Comparison of ENCODE assay signal across 8 cellular contexts in genomic region chr2:216108310-216108966, GRCh38. TPM values are rescaled to one million over a fixed set of nuclear protein-coding genes. Genes with fewer than 3 reads are reported as not detected.
DNase-seq lines count a peak whose midpoint lies in the region; ATAC-seq, FAIRE-seq and TF ChIP-seq lines count a peak whose summit lies in the region.

No MANE protein-coding gene starts in this region.

- peak overlapping the region; percentile 92 for H4K5ac ChIP-seq in mesendoderm (ENCODE audit: low read length)

- peak overlapping the region; percentile 31 for H2AFZ ChIP-seq in GM12878 (ENCODE audit: control insufficient read depth, low read depth, low read length)

- H3K23ac ChIP-seq in mesendoderm (ENCODE audit: low read length): no peak overlapping the region

- H2BK120ac ChIP-seq in mesendoderm (ENCODE audit: low read depth, low read length): no peak overlapping the region

- H2BK15ac ChIP-seq in mesendoderm (replicated peaks; ENCODE audit: low read depth): no peak overlapping the region

- no peak for TF ChIP-seq POLR2A in A549 (IDR thresholded peaks at IDR 0.05; ENCODE audit: low read length)
- no peak for TF ChIP-seq POLR2A in GM12878 (IDR thresholded peaks at IDR 0.05; ENCODE audit: low read depth, low read length)

- no peak overlapping the region for H2BK5ac ChIP-seq in mesendoderm (ENCODE audit: low read length)

- no peak for ATAC-seq in A549
- ATAC-seq in GM12878: no peak
- ATAC-seq in HG03571 (IDR thresholded peaks at IDR 0.05; ENCODE audit: unreplicated experiment): no peak
- no peak for ATAC-seq in HG02610 (IDR thresholded peaks at IDR 0.05; ENCODE audit: unreplicated experiment)

- H3K4me1 ChIP-seq in A549 (peaks cover 18% of the 10 kb centered on the region; the same call in 2 of the 3 replicates), GM12878 (ENCODE audit: control insufficient read depth, insufficient read depth, low read length) (peaks cover 22% of the 10 kb centered on the region), mesendoderm (ENCODE audit: control insufficient read depth, low read depth, low read length) (peaks cover 5% of the 10 kb centered on the region)

- POLR2A ChIA-PET in A549 (lab: Yijun Ruan, JAX): interaction anchor here (1.2 to 1.8 kb wide), 2 partner anchors 27 to 390 kb away, joined by 5 to 10 read pairs; partner anchors contain the start of genes PECR, RPL37A and TMEM169
- POLR2A ChIA-PET in GM12878 (lab: Charles Lee): interaction anchor here (0.6 to 4.5 kb wide), 7 partner anchors 10 to 143 kb away, joined by 3 to 42 read pairs (median 4); partner anchors contain the start of genes PECR and TMEM169

- RAD21 ChIA-PET in GM12878 (lab: Charles Lee; ENCODE audit: unreplicated experiment): interaction anchor here (1.0 to 6.6 kb wide), 11 partner anchors 9 to 557 kb away, joined by 3 to 42 read pairs (median 5); partner anchors contain the start of genes PECR and TMEM169

- SMC1A ChIA-PET in GM12878 (lab: Charles Lee; ENCODE audit: uncharacterized antibody, unreplicated experiment): interaction anchor here (1.0 to 7.6 kb wide), 17 partner anchors 11 to 396 kb away, joined by 3 to 59 read pairs (median 4); partner anchors contain the start of genes PECR and TMEM169

- intact Hi-C loops in GM12878 (cut with micrococcal nuclease; ENCODE audit: unreplicated experiment): no loop called here

- CTCF ChIA-PET in A549 (lab: Yijun Ruan, JAX) (interaction anchor here (1.1 to 1.6 kb wide), 4 partner anchors 19 to 74 kb away, joined by 3 to 4 read pairs (median 4); no protein-coding TSS in a partner anchor), GM12878 (lab: Yijun Ruan, JAX) (interaction anchor here (0.6 to 8.6 kb wide), 18 partner anchors 11 to 1970 kb away, joined by 3 to 105 read pairs (median 5); partner anchors contain the start of genes PECR and TMEM169)

- H3K9me3 ChIP-seq in A549: no peaks in the 10 kb centered on the region
- H3K9me3 ChIP-seq in GM12878 (replicated peaks; ENCODE audit: control insufficient read depth, insufficient read depth, low read length): no peaks in the 10 kb centered on the region

- peak overlapping the region; percentile 77 for H3K4me2 ChIP-seq in A549
- H3K4me2 ChIP-seq in GM12878 (ENCODE audit: control insufficient read depth, insufficient read depth): peak overlapping the region; percentile 80
- peak overlapping the region; percentile 34 for H3K4me2 ChIP-seq in mesendoderm (ENCODE audit: low read length)

- H3K79me2 ChIP-seq in GM12878 (ENCODE audit: control insufficient read depth, insufficient read depth, low read length): peaks cover 42% of the 10 kb centered on the region
- peaks cover 30% of the 10 kb centered on the region for H3K79me2 ChIP-seq in mesendoderm (ENCODE audit: control insufficient read depth, insufficient read depth, low read length)

- H3K27me3 ChIP-seq in GM12878 (replicated peaks in 1 of 2; ENCODE audit: control insufficient read depth in 2 of 2, insufficient read depth in 2 of 2, low read length in 1 of 2) (no peaks in the 10 kb centered on the region), mesendoderm (ENCODE audit: insufficient read depth, low read length, poor library complexity) (no peaks in the 10 kb centered on the region)

- H3K56ac ChIP-seq in mesendoderm (ENCODE audit: low read length): peak overlapping the region; percentile 62

- H3K9ac ChIP-seq in GM12878 (ENCODE audit: control insufficient read depth, insufficient read depth, low read length) (peak overlapping the region; percentile 75), mesendoderm (ENCODE audit: low read length) (peak overlapping the region; percentile 71)

- H3K27ac ChIP-seq in A549 (peak overlapping the region; percentile 74 to 93), GM12878 (ENCODE audit: control insufficient read depth, insufficient read depth) (peak overlapping the region; percentile 99), mesendoderm (ENCODE audit: low read depth, low read length) (no peak overlapping the region)

- no peak for DNase-seq in A549 (ENCODE audit: low read depth in 1 of 2, low spot score in 1 of 2)
- DNase-seq in HT-29 (ENCODE audit: low spot score): peak; percentile 8
- DNase-seq in GM12878 (ENCODE audit: low read depth, low spot score): no peak
- DNase-seq in mesendoderm: peak; percentile 77
- DNase-seq in stimulated activated CD4-positive, alpha-beta T cell treated with anti-CD3 and anti-CD28 coated beads, Interleukin-12 subunit alpha, Interleukin-12 subunit beta, amount 100 ng/mL, for 4 hours: no peak
- no peak for DNase-seq in SHP77 (lab: John Stamatoyannopoulos, UW)

- H3K18ac ChIP-seq in mesendoderm (ENCODE audit: low read length): no peak overlapping the region

- FAIRE-seq in A549 (lab: Jason Lieb, UNC): no peak
- FAIRE-seq in GM12878 (lab: Jason Lieb, UNC): no peak

- BruUV-seq in GM12878 (replicated peaks; lab: Mats Ljungman, UMichigan): TSS peak; percentile 100

- no peak for TF ChIP-seq RAD21 in A549 (conservative IDR thresholded peaks at IDR 0.05 in 1 of 2, IDR thresholded peaks at IDR 0.05 in 1 of 2)
- no peak for TF ChIP-seq RAD21 in GM12878 (IDR thresholded peaks at IDR 0.05; ENCODE audit: insufficient read depth, low read depth, low read length)

- H3K4ac ChIP-seq in mesendoderm (ENCODE audit: low read depth, low read length): no peak overlapping the region

- 67% methylated on average over 6 of the region's 6 CpGs for WGBS in A549 (ENCODE audit: missing lambda C conversion rate)
- WGBS in GM12878 (ENCODE audit: insufficient coverage, insufficient replicate concordance, low lambda C conversion rate, missing lambda C conversion rate): 62% methylated on average over 6 of the region's 6 CpGs
- WGBS in mesendoderm (ENCODE audit: extremely low coverage, insufficient coverage, low lambda C conversion rate): no CpG with 5 or more reads among the region's 6 CpGs

- H4K8ac ChIP-seq in mesendoderm (ENCODE audit: low read depth, low read length): no peak overlapping the region

- H4K20me1 ChIP-seq in GM12878 (ENCODE audit: control insufficient read depth, insufficient read depth): no peaks in the 10 kb centered on the region

- in situ Hi-C loops in GM12878 (cut with MboI): no loop called here

- H3K36me3 ChIP-seq in GM12878 (ENCODE audit: control insufficient read depth in 2 of 2, insufficient read depth in 2 of 2, low read length in 1 of 2) (peaks cover 0 to 4% of the 10 kb centered on the region in 2 experiments; a peak in 2 of 4 replicates), mesendoderm (ENCODE audit: control insufficient read depth, insufficient read depth, low read length) (no peaks in the 10 kb centered on the region)

- H2AK5ac ChIP-seq in mesendoderm (ENCODE audit: low read length): no peak overlapping the region

- H3K79me1 ChIP-seq in mesendoderm (ENCODE audit: low read length): peaks cover under 1% of the 10 kb centered on the region

- peak overlapping the region; percentile 34 for H3K4me3 ChIP-seq in A549
- peak overlapping the region; percentile 67; the same call in 1 of the 2 replicates for H3K4me3 ChIP-seq in GM12878
- H3K4me3 ChIP-seq in mesendoderm (ENCODE audit: low read length): no peak overlapping the region

- TF ChIP-seq CTCF in A549 (IDR thresholded peaks at IDR 0.05): no peak
- no peak for TF ChIP-seq CTCF in GM12878 (IDR thresholded peaks at IDR 0.05 in 2 of 3, conservative IDR thresholded peaks at IDR 0.05 in 1 of 3; ENCODE audit: control insufficient read depth in 2 of 3, extremely low read depth in 1 of 3, insufficient read depth in 1 of 3, low read depth in 3 of 3, low read length in 3 of 3)

- no peak for TF ChIP-seq EP300 in A549 (IDR thresholded peaks at IDR 0.05)
- TF ChIP-seq EP300 in GM12878 (IDR thresholded peaks at IDR 0.05; ENCODE audit: borderline replicate concordance in 1 of 2, control insufficient read depth in 1 of 2, low read depth in 2 of 2, low read length in 2 of 2): no peak

RNA-seq across cellular contexts. Expression of gene XRCC5, which starts 0.7 kb away (rescaled TPM):
- polyA plus RNA-seq in A549 (2011; rRNA removed) (430 and 619 TPM in 2 replicates), A549 (2017; fragmentation: RNase III; extraction: RNeasy Plus Mini Kit Qiagen cat#74134 plus additional on column Dnase treatment) (209 to 222 TPM (median 217 TPM) in 3 replicates), GM12878 (2011; rRNA removed) (636 and 704 TPM in 2 replicates), GM12878 (2014; fragmentation: Illumina TruSeq; extraction: Trizol) (496 and 588 TPM in 2 replicates), GM12878 (2014; fragmentation: Nextera tagmentation; extraction: Ambion mirVana) (100 to 1,000 TPM; 552 to 556 TPM), GM12878 (2014; rRNA removed) (227 and 259 TPM in 2 replicates), GM12878 (2016; fragmentation: Nextera tagmentation; extraction: Ambion mirVana) (100 to 1,000 TPM; 770 to 815 TPM)
- 127 and 133 TPM in 2 replicates for polyA plus RNA-seq in A549 (2012; cell fraction: cytosol; rRNA removed)
- polyA plus RNA-seq in A549 (2012; cell fraction: nucleus; rRNA removed): 204 and 220 TPM in 2 replicates
- 425 and 452 TPM in 2 replicates for polyA minus RNA-seq in A549 (2011; rRNA and poly(A)+ RNA removed)
- 142 and 160 TPM in 2 replicates for total RNA-seq in HT-29 (2014; rRNA removed; shearing (Covaris generic))
- 263 and 285 TPM in 2 replicates for total RNA-seq in GM12878 (2013; cell fraction: nucleolus; rRNA removed)
- total RNA-seq in GM12878 (2014; rRNA removed) (403 and 444 TPM in 2 replicates), GM12878 (2014; rRNA removed; fragmentation: Illumina TruSeq; extraction: Trizol) (489 and 508 TPM in 2 replicates), GM12878 (2021) (479 and 499 TPM in 2 replicates)
- polyA plus RNA-seq in GM12878 (2011; ENCODE audit: low read depth): 207 TPM
- 275 and 287 TPM in 2 replicates for polyA plus RNA-seq in GM12878 (2011; cell fraction: cytosol; rRNA removed)
- 218 and 240 TPM in 2 replicates for polyA plus RNA-seq in GM12878 (2011; cell fraction: nucleus; rRNA removed)
- 158 and 167 TPM in 2 replicates for polyA plus RNA-seq in GM12878 (2012)
- polyA minus RNA-seq in GM12878 (2011; rRNA and poly(A)+ RNA removed): 521 and 1,300 TPM in 2 replicates
- 139 and 143 TPM in 2 replicates for polyA minus RNA-seq in GM12878 (2011; cell fraction: cytosol; rRNA and poly(A)+ RNA removed)
- polyA minus RNA-seq in GM12878 (2011; cell fraction: nucleus; rRNA and poly(A)+ RNA removed): 186 and 262 TPM in 2 replicates
- 402 TPM for polyA plus RNA-seq in mesendoderm (2013, experiment 1 of 2)
- 401 TPM for polyA plus RNA-seq in mesendoderm (2013, experiment 2 of 2)

RNA-seq across cellular contexts. Expression of gene TMEM169, which starts 26.7 kb away (rescaled TPM):
- polyA plus RNA-seq in A549 (2011; rRNA removed) (0.54 and 0.78 TPM in 2 replicates), A549 (2017; fragmentation: RNase III; extraction: RNeasy Plus Mini Kit Qiagen cat#74134 plus additional on column Dnase treatment) (0.80 to 0.82 TPM (median 0.81 TPM) in 3 replicates), GM12878 (2011; rRNA removed) (0.13 and 0.23 TPM in 2 replicates), GM12878 (2014; fragmentation: Illumina TruSeq; extraction: Trizol) (2.3 and 2.8 TPM in 2 replicates), GM12878 (2014; fragmentation: Nextera tagmentation; extraction: Ambion mirVana) (1 to 10 TPM in 1 of 2 experiments, under 1 TPM in 1; 0.57 to 1.2 TPM), GM12878 (2014; rRNA removed) (1.5 and 3.2 TPM in 2 replicates), GM12878 (2016; fragmentation: Nextera tagmentation; extraction: Ambion mirVana) (1 to 10 TPM; 2.1 to 3.1 TPM)
- 0.08 and 0.09 TPM in 2 replicates for polyA plus RNA-seq in A549 (2012; cell fraction: cytosol; rRNA removed)
- polyA plus RNA-seq in A549 (2012; cell fraction: nucleus; rRNA removed): 0.04 and 0.26 TPM in 2 replicates
- polyA minus RNA-seq in A549 (2011; rRNA and poly(A)+ RNA removed): 0.62 and 0.63 TPM in 2 replicates
- 0.08 and 0.53 TPM in 2 replicates for total RNA-seq in HT-29 (2014; rRNA removed; shearing (Covaris generic))
- 0.67 and 0.71 TPM in 2 replicates for total RNA-seq in GM12878 (2013; cell fraction: nucleolus; rRNA removed)
- total RNA-seq in GM12878 (2014; rRNA removed) (1.4 and 1.6 TPM in 2 replicates), GM12878 (2014; rRNA removed; fragmentation: Illumina TruSeq; extraction: Trizol) (2.5 TPM in 2 replicates), GM12878 (2021) (2.4 and 2.7 TPM in 2 replicates)
- polyA plus RNA-seq in GM12878 (2011; ENCODE audit: low read depth): 0.16 TPM
- 0.02 and 0.07 TPM in 2 replicates for polyA plus RNA-seq in GM12878 (2011; cell fraction: cytosol; rRNA removed)
- 0.06 TPM in 1 of 2 replicates, not detected in the other for polyA plus RNA-seq in GM12878 (2011; cell fraction: nucleus; rRNA removed)
- polyA plus RNA-seq in GM12878 (2012): 0.26 and 0.58 TPM in 2 replicates
- 0.82 TPM in 1 of 2 replicates, not detected in the other for polyA minus RNA-seq in GM12878 (2011; rRNA and poly(A)+ RNA removed)
- polyA minus RNA-seq in GM12878 (2011; cell fraction: cytosol; rRNA and poly(A)+ RNA removed): not detected in 2 replicates
- polyA minus RNA-seq in GM12878 (2011; cell fraction: nucleus; rRNA and poly(A)+ RNA removed): 0.12 TPM in 1 of 2 replicates, not detected in the other
- 0.93 TPM for polyA plus RNA-seq in mesendoderm (2013, experiment 1 of 2)
- 0.63 TPM for polyA plus RNA-seq in mesendoderm (2013, experiment 2 of 2)

RNA-seq across cellular contexts. Expression of gene PECR, which starts 26.8 kb away (rescaled TPM):
- polyA plus RNA-seq in A549 (2011; rRNA removed) (39.9 and 50.4 TPM in 2 replicates), A549 (2017; fragmentation: RNase III; extraction: RNeasy Plus Mini Kit Qiagen cat#74134 plus additional on column Dnase treatment) (16.8 to 17.1 TPM (median 16.9 TPM) in 3 replicates), GM12878 (2011; rRNA removed) (30.4 and 36.8 TPM in 2 replicates), GM12878 (2014; fragmentation: Illumina TruSeq; extraction: Trizol) (28.8 and 30.2 TPM in 2 replicates), GM12878 (2014; fragmentation: Nextera tagmentation; extraction: Ambion mirVana) (10 to 100 TPM in 1 of 2 experiments, 1 to 10 TPM in 1; 7.6 to 10.4 TPM), GM12878 (2014; rRNA removed) (26.1 and 37.4 TPM in 2 replicates), GM12878 (2016; fragmentation: Nextera tagmentation; extraction: Ambion mirVana) (10 to 100 TPM; 22.4 to 27.8 TPM)
- 33.5 and 33.6 TPM in 2 replicates for polyA plus RNA-seq in A549 (2012; cell fraction: cytosol; rRNA removed)
- 10.0 and 14.7 TPM in 2 replicates for polyA plus RNA-seq in A549 (2012; cell fraction: nucleus; rRNA removed)
- polyA minus RNA-seq in A549 (2011; rRNA and poly(A)+ RNA removed): 35.2 and 38.2 TPM in 2 replicates
- total RNA-seq in HT-29 (2014; rRNA removed; shearing (Covaris generic)): 15.6 and 26.5 TPM in 2 replicates
- 39.0 and 48.8 TPM in 2 replicates for total RNA-seq in GM12878 (2013; cell fraction: nucleolus; rRNA removed)
- total RNA-seq in GM12878 (2014; rRNA removed) (25.6 and 36.2 TPM in 2 replicates), GM12878 (2014; rRNA removed; fragmentation: Illumina TruSeq; extraction: Trizol) (25.7 and 27.5 TPM in 2 replicates), GM12878 (2021) (20.4 and 25.3 TPM in 2 replicates)
- polyA plus RNA-seq in GM12878 (2011; ENCODE audit: low read depth): 34.7 TPM
- 26.9 and 33.7 TPM in 2 replicates for polyA plus RNA-seq in GM12878 (2011; cell fraction: cytosol; rRNA removed)
- polyA plus RNA-seq in GM12878 (2011; cell fraction: nucleus; rRNA removed): 21.6 and 23.4 TPM in 2 replicates
- polyA plus RNA-seq in GM12878 (2012): 13.5 and 20.7 TPM in 2 replicates
- 31.8 and 50.8 TPM in 2 replicates for polyA minus RNA-seq in GM12878 (2011; rRNA and poly(A)+ RNA removed)
- 6.8 and 7.9 TPM in 2 replicates for polyA minus RNA-seq in GM12878 (2011; cell fraction: cytosol; rRNA and poly(A)+ RNA removed)
- polyA minus RNA-seq in GM12878 (2011; cell fraction: nucleus; rRNA and poly(A)+ RNA removed): 17.5 and 19.0 TPM in 2 replicates
- polyA plus RNA-seq in mesendoderm (2013, experiment 1 of 2): 4.9 TPM
- polyA plus RNA-seq in mesendoderm (2013, experiment 2 of 2): 5.8 TPM

Comparison
In these comparisons a context has a peak if more than half of its experiments do, and no peak if none do; other contexts are left out.
1. DNase-seq: peak in HT-29 (single experiment) and mesendoderm (single experiment); none in A549 (0 of 2), GM12878 (single experiment), stimulated activated CD4-positive, alpha-beta T cell treated with anti-CD3 and anti-CD28 coated beads, Interleukin-12 subunit alpha, Interleukin-12 subunit beta, amount 100 ng/mL, for 4 hours (single experiment) and SHP77 (0 of 2).
2. Peak in every context shown above with its lines, with median percentiles within 50 percentile points of each other: H3K4me2 ChIP-seq.